25 cellular contexts compared by ENCODE assay signal in genomic region chr20:6471110-6471647, GRCh38.
DNase-seq lines count a peak whose midpoint lies in the region; FAIRE-seq and TF ChIP-seq lines count a peak whose summit lies in the region.
"Had no signal": no experiment of that assay in that cellular context is flagged by ENCODE, and none has a peak within 500 bp of the region (broad histone marks: within the 10 kb centered on the region; RNA-seq: fewer than 3 reads in every experiment).

No MANE protein-coding gene starts in this region.

- H3K36me3 ChIP-seq in cardiac muscle cell (no peaks in the 10 kb centered on the region), osteoblast (ENCODE audit: insufficient read depth, low read length) (no peaks in the 10 kb centered on the region)
- H3K36me3 ChIP-seq: BLaER1 treated with 17β-estradiol and CSF1 and Interleukin-3, amounts not matched to agents 10 nM and 100 nM had no signal

- H3K4me3 ChIP-seq in cardiac muscle cell (no peak overlapping the region), osteoblast (ENCODE audit: insufficient read depth, low read length) (no peak overlapping the region)
- H3K4me3 ChIP-seq: A549; BLaER1 treated with 17β-estradiol and CSF1 and Interleukin-3, amounts not matched to agents 10 nM and 100 nM; GM12878 had no signal

- peaks cover 3% of the 10 kb centered on the region for H3K9me3 Mint-ChIP-seq in osteocyte (ENCODE audit: unreplicated experiment)
- H3K9me3 Mint-ChIP-seq: CD8-positive, alpha-beta T cell had no signal

- H3K9me3 ChIP-seq in cardiac muscle cell (ENCODE audit: low read depth), result no peaks in the 10 kb centered on the region
- no peaks in the 10 kb centered on the region for H3K9me3 ChIP-seq in osteoblast (ENCODE audit: low read depth, low read length)
- H3K9me3 ChIP-seq: A549, Caco-2 had no signal

- no peak overlapping the region for H3K27ac Mint-ChIP-seq in osteocyte (ENCODE audit: unreplicated experiment)
- H3K27ac Mint-ChIP-seq: B cell; CD4-positive, alpha-beta T cell; CD8-positive, alpha-beta T cell had no signal

- H3K4me3 Mint-ChIP-seq in osteocyte (ENCODE audit: unreplicated experiment), result no peak overlapping the region
- H3K4me3 Mint-ChIP-seq: B cell; CD4-positive, alpha-beta T cell; CD8-positive, alpha-beta T cell had no signal

- no peaks in the 10 kb centered on the region for H3K27me3 ChIP-seq in cardiac muscle cell
- no peaks in the 10 kb centered on the region for H3K27me3 ChIP-seq in osteoblast (ENCODE audit: insufficient read depth, low read length)
- H3K27me3 ChIP-seq: BLaER1 treated with 17β-estradiol and CSF1 and Interleukin-3, amounts not matched to agents 10 nM and 100 nM had no signal

- peaks cover 2% of the 10 kb centered on the region for H3K4me1 Mint-ChIP-seq in osteocyte (ENCODE audit: unreplicated experiment)
- H3K4me1 Mint-ChIP-seq: B cell had no signal

- intact Hi-C loops in cardiac septum (cut with DNase I), result no loop called here

- H3K36me3 Mint-ChIP-seq in osteocyte (ENCODE audit: unreplicated experiment), result no peaks in the 10 kb centered on the region
- H3K36me3 Mint-ChIP-seq: CD8-positive, alpha-beta T cell had no signal

- H3K27ac ChIP-seq in cardiac muscle cell, result peak overlapping the region; percentile 76
- no peak overlapping the region for H3K27ac ChIP-seq in osteoblast (ENCODE audit: low read depth, low read length)
- H3K27ac ChIP-seq: 22Rv1, A549, C4-2B had no signal

- no peak overlapping the region for H3K4me2 ChIP-seq in osteoblast (ENCODE audit: insufficient read depth, low read length)
- H3K4me2 ChIP-seq: A549 had no signal

- H3K4me1 ChIP-seq in cardiac muscle cell (ENCODE audit: low read depth) (peaks cover 31% of the 10 kb centered on the region), osteoblast (ENCODE audit: insufficient read depth, low read length) (no peaks in the 10 kb centered on the region)
- H3K4me1 ChIP-seq: A549, Caco-2 had no signal

- TF ChIP-seq CTCF in cardiac muscle cell (IDR thresholded peaks at IDR 0.05; ENCODE audit: low read depth, low read length) (no peak), osteoblast (IDR thresholded peaks at IDR 0.05; ENCODE audit: extremely low read depth, low read depth, low read length) (no peak), osteocyte (IDR thresholded peaks at IDR 0.05) (no peak), D721Med (IDR thresholded peaks at IDR 0.05; ENCODE audit: insufficient read depth, missing control alignments) (no peak)

- H3K79me2 ChIP-seq in osteoblast (ENCODE audit: insufficient read depth, low read length), result no peaks in the 10 kb centered on the region

- no peak for DNase-seq in cardiac muscle cell (ENCODE audit: low read depth in 1 of 2, low spot score in 1 of 2)
- DNase-seq in cardiac septum (ENCODE audit: low spot score), result no peak
- peak; percentile 48 for DNase-seq in osteoblast (ENCODE audit: insufficient read length, low spot score, missing footprints)
- no peak for DNase-seq in osteocyte (ENCODE audit: extremely low spot score, unreplicated experiment)
- DNase-seq in D721Med (ENCODE audit: insufficient read length, low spot score), result no peak
- DNase-seq: AML-193; Caco-2; Calu3; CD4-positive, alpha-beta T cell; CD8-positive, alpha-beta T cell; DMS 273 treated with DMSO at 0.1 percent for 48 hours; DMS153; DMS53; DMS79; DND-41; EL; GDM1 had no signal

- no peak overlapping the region for H2AFZ ChIP-seq in osteoblast (ENCODE audit: low read length)

- H4K20me1 ChIP-seq in osteoblast (ENCODE audit: insufficient read depth, low read length), result no peaks in the 10 kb centered on the region
- H4K20me1 ChIP-seq: BLaER1 treated with 17β-estradiol and CSF1 and Interleukin-3, amounts not matched to agents 10 nM and 100 nM had no signal

- no peaks in the 10 kb centered on the region for H3K27me3 Mint-ChIP-seq in osteocyte (ENCODE audit: unreplicated experiment)
- H3K27me3 Mint-ChIP-seq: B cell; CD4-positive, alpha-beta T cell had no signal

- no peak for FAIRE-seq in D721Med (lab: Jason Lieb, UNC)
- FAIRE-seq: A549, GM12878, GM12892, GM18507 had no signal
